8 cellular contexts compared by ENCODE assay signal in genomic region chr5:78899922-78900362, GRCh38.
DNase-seq lines count a peak whose midpoint lies in the region; ATAC-seq and TF ChIP-seq lines count a peak whose summit lies in the region.

No MANE protein-coding gene starts in this region.

- peak; percentile 30 for DNase-seq in left ventricle myocardium superior
- no peak for DNase-seq in Right ventricle myocardium inferior (ENCODE audit: missing footprints)
- DNase-seq in NCI-H146 (lab: John Stamatoyannopoulos, UW): peak; percentile 51
- peak; percentile 73 for DNase-seq in adipocyte (ENCODE audit: low read depth)
- DNase-seq in right lobe of liver: peak in 1 of 3 donors; percentile 57
- DNase-seq in NCI-H1930 (lab: John Stamatoyannopoulos, UW): no peak
- no peak for DNase-seq in foreskin melanocyte

- intact Hi-C loops in left ventricle myocardium superior (cut with micrococcal nuclease): loop anchor here (5.0 kb wide), 1 partner anchor 72 kb away; no protein-coding TSS in a partner anchor
- intact Hi-C loops in Right ventricle myocardium inferior (cut with DNase I): loop anchor here (2.0 kb wide), 1 partner anchor 65 kb away; no protein-coding TSS in a partner anchor
- intact Hi-C loops in right lobe of liver (cut with DNase I): no loop called here

- H3K36me3 ChIP-seq in adipocyte (ENCODE audit: control insufficient read depth, insufficient read depth, low read length, severe bottlenecking): no peaks in the 10 kb centered on the region
- H3K36me3 ChIP-seq in right lobe of liver: no peaks in the 10 kb centered on the region

- H3K9me3 ChIP-seq in adipocyte (ENCODE audit: control insufficient read depth, low read length): peaks cover 3% of the 10 kb centered on the region
- H3K9me3 ChIP-seq in right lobe of liver: no peaks in the 10 kb centered on the region

- ATAC-seq in left ventricle myocardium superior (no peak), Right ventricle myocardium inferior (no peak), right lobe of liver (peak; percentile 65 to 81 (median 75)), GM18873 (IDR thresholded peaks at IDR 0.05; ENCODE audit: low FRiP score, unreplicated experiment) (no peak)

- no peak overlapping the region for H3K9ac ChIP-seq in adipocyte (ENCODE audit: low read length)

- no peak overlapping the region for H3K4me3 ChIP-seq in adipocyte (ENCODE audit: low read length)
- H3K4me3 ChIP-seq in right lobe of liver: no peak overlapping the region

- H3K27me3 ChIP-seq in adipocyte (replicated peaks; ENCODE audit: control insufficient read depth, insufficient read depth, low read length) (no peaks in the 10 kb centered on the region), right lobe of liver (no peaks in the 10 kb centered on the region)

- peaks cover 15% of the 10 kb centered on the region for H3K4me1 ChIP-seq in adipocyte (ENCODE audit: control insufficient read depth, insufficient read depth, low read length)
- H3K4me1 ChIP-seq in right lobe of liver: no peaks in the 10 kb centered on the region

- 0% methylated on average over 3 of the region's 3 CpGs for WGBS in right lobe of liver (ENCODE audit: insufficient coverage, low coverage, low lambda C conversion rate, missing lambda C conversion rate)

- peak; percentile 63 to 80 (median 70) for TF ChIP-seq CTCF in right lobe of liver (IDR thresholded peaks at IDR 0.05)

- TF ChIP-seq POLR2A in right lobe of liver (IDR thresholded peaks at IDR 0.05): no peak

- no peak overlapping the region for H3K27ac ChIP-seq in right lobe of liver

Comparison
In these comparisons a context has a peak if more than half of its experiments do, and no peak if none do; other contexts are left out.
1. DNase-seq: peak in left ventricle myocardium superior (single experiment), NCI-H146 (single experiment) and adipocyte (single experiment); none in Right ventricle myocardium inferior (single experiment), NCI-H1930 (0 of 2) and foreskin melanocyte (single experiment).
2. ATAC-seq: peak in right lobe of liver (4 of 4); none in left ventricle myocardium superior (single experiment), Right ventricle myocardium inferior (single experiment) and GM18873 (single experiment).
3. intact Hi-C loops: an anchor here in left ventricle myocardium superior (5.0 kb wide) and Right ventricle myocardium inferior (2.0 kb wide); none called in right lobe of liver.